2 cellular contexts compared by ENCODE assay signal in genomic region chr6:99940582-99940981, GRCh38.
TF ChIP-seq lines count a peak whose summit lies in the region.

No MANE protein-coding gene starts in this region.

TF ChIP-seq in GM23338, 12 proteins besides CTCF, POLR2A, EP300 and RAD21:
- TF ChIP-seq CREB1 (CRISPR knock-in tag; IDR thresholded peaks at IDR 0.05; ENCODE audit: low read depth) (no peak), POLR2AphosphoS5 (IDR thresholded peaks at IDR 0.05; ENCODE audit: low read depth) (no peak), ZNF462 (CRISPR knock-in tag; IDR thresholded peaks at IDR 0.05) (no peak), ZNF114 (CRISPR knock-in tag; IDR thresholded peaks at IDR 0.05) (no peak), STAT1 (IDR thresholded peaks at IDR 0.05; ENCODE audit: unreplicated experiment) (no peak), EZH2 (IDR thresholded peaks at IDR 0.05; ENCODE audit: low read depth, unreplicated experiment) (no peak), NANOG (IDR thresholded peaks at IDR 0.05; ENCODE audit: borderline replicate concordance) (no peak), REST (IDR thresholded peaks at IDR 0.05; ENCODE audit: unreplicated experiment) (no peak), ZNF331 (CRISPR knock-in tag; IDR thresholded peaks at IDR 0.05; ENCODE audit: low read depth) (no peak), EZH2phosphoT487 (IDR thresholded peaks at IDR 0.05; ENCODE audit: unreplicated experiment) (no peak), JUNB (IDR thresholded peaks at IDR 0.05; ENCODE audit: unreplicated experiment) (no peak), ETS1 (IDR thresholded peaks at IDR 0.05) (no peak)

TF ChIP-seq in H1, 55 proteins besides CTCF, POLR2A, EP300 and RAD21:
- TF ChIP-seq GTF2F1 (IDR thresholded peaks at IDR 0.05; ENCODE audit: borderline replicate concordance, low read depth, low read length) (no peak), POLR2AphosphoS5 (IDR thresholded peaks at IDR 0.05; ENCODE audit: low read depth, low read length) (no peak), TAF7 (optimal IDR thresholded peaks at IDR 0.05; ENCODE audit: borderline replicate concordance, low read depth, low read length) (no peak), NANOG (IDR thresholded peaks at IDR 0.05; ENCODE audit: insufficient read depth, low read depth, low read length, poor library complexity, severe bottlenecking) (no peak), SP2 (IDR thresholded peaks at IDR 0.05; ENCODE audit: low read length) (no peak), FOSL1 (IDR thresholded peaks at IDR 0.05; ENCODE audit: insufficient read depth, low read depth, low read length) (no peak), SIRT6 (IDR thresholded peaks at IDR 0.05; ENCODE audit: low read length) (no peak), CBX5 (IDR thresholded peaks at IDR 0.05; ENCODE audit: low read depth, low read length) (no peak), CREB1 (IDR thresholded peaks at IDR 0.05) (no peak), POU5F1 (IDR thresholded peaks at IDR 0.05; ENCODE audit: low read depth, low read length) (no peak), ASH2L (IDR thresholded peaks at IDR 0.05; ENCODE audit: low read length) (no peak), RNF2 (IDR thresholded peaks at IDR 0.05; ENCODE audit: borderline replicate concordance, low read depth, low read length, missing control alignments, poor library complexity, severe bottlenecking) (no peak), CTBP2 (IDR thresholded peaks at IDR 0.05; ENCODE audit: borderline replicate concordance, insufficient read depth, insufficient read length, low read length) (no peak)
